8 cellular contexts compared by ENCODE assay signal in genomic region chr16:19523559-19524355, GRCh38. TPM values are rescaled to one million over a fixed set of nuclear protein-coding genes. Genes with fewer than 3 reads are reported as not detected.
A peak's percentile ranks its signal among the peaks of the same experiment; 100 is the strongest.
DNase-seq lines count a peak whose midpoint lies in the region; ATAC-seq and TF ChIP-seq lines count a peak whose summit lies in the region.

A gene with protein sequence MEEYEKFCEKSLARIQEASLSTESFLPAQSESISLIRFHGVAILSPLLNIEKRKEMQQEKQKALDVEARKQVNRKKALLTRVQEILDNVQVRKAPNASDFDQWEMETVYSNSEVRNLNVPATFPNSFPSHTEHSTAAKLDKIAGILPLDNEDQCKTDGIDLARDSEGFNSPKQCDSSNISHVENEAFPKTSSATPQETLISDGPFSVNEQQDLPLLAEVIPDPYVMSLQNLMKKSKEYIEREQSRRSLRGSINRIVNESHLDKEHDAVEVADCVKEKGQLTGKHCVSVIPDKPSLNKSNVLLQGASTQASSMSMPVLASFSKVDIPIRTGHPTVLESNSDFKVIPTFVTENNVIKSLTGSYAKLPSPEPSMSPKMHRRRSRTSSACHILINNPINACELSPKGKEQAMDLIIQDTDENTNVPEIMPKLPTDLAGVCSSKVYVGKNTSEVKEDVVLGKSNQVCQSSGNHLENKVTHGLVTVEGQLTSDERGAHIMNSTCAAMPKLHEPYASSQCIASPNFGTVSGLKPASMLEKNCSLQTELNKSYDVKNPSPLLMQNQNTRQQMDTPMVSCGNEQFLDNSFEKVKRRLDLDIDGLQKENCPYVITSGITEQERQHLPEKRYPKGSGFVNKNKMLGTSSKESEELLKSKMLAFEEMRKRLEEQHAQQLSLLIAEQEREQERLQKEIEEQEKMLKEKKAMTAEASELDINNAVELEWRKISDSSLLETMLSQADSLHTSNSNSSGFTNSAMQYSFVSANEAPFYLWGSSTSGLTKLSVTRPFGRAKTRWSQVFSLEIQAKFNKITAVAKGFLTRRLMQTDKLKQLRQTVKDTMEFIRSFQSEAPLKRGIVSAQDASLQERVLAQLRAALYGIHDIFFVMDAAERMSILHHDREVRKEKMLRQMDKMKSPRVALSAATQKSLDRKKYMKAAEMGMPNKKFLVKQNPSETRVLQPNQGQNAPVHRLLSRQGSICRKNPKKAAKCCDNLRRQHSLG (plus strand): TSS chr16:19523942. CDS start chr16:19527882, 3,940 bp downstream.

- H4K20me1 ChIP-seq in SK-N-SH (ENCODE audit: insufficient read depth): no peaks in the 10 kb centered on the region

- H3K27me3 Mint-ChIP-seq in activated naive CD4-positive, alpha-beta T cell treated with anti-CD3 and anti-CD28 coated beads, Interleukin-2, amount 10 ng/mL, durations not matched to agents 7 days and 5 days: no peaks in the 10 kb centered on the region

- WGBS in SK-N-SH (ENCODE audit: low lambda C conversion rate): 2% methylated on average over 36 of the region's 51 CpGs

- H3K36me3 ChIP-seq in SK-N-SH (replicated peaks in 1 of 2; ENCODE audit: control insufficient read depth in 1 of 2, insufficient read depth in 2 of 2, low read length in 1 of 2): peaks cover 8 to 11% of the 10 kb centered on the region in 2 experiments
- H3K36me3 ChIP-seq in neutrophil: peaks cover 10% of the 10 kb centered on the region

- peaks cover 8 to 21% of the 10 kb centered on the region in 2 experiments; a peak in 3 of 4 replicates for H3K4me1 ChIP-seq in SK-N-SH (ENCODE audit: control insufficient read depth in 1 of 2, insufficient read depth in 2 of 2, low read depth in 1 of 2, low read length in 1 of 2)
- peaks cover 48 to 59% of the 10 kb centered on the region in 2 experiments for H3K4me1 ChIP-seq in neutrophil (ENCODE audit: control insufficient read depth in 1 of 2, insufficient read depth in 1 of 2, low read depth in 1 of 2, low read length in 1 of 2)

- H3K9me3 Mint-ChIP-seq in activated naive CD4-positive, alpha-beta T cell treated with anti-CD3 and anti-CD28 coated beads, Interleukin-2, amount 10 ng/mL, durations not matched to agents 7 days and 5 days: no peaks in the 10 kb centered on the region

- H3F3A ChIP-seq in SK-N-SH (replicated peaks; ENCODE audit: insufficient read depth): peaks cover 7% of the 10 kb centered on the region

- TF ChIP-seq EP300 in SK-N-SH (IDR thresholded peaks at IDR 0.05; ENCODE audit: borderline replicate concordance in 1 of 2, low read depth in 1 of 2, low read length in 1 of 2): no peak

- no peaks in the 10 kb centered on the region for H3K9me2 ChIP-seq in SK-N-SH

- peak within 1 kb of the TSS; percentile 82 for H3K9ac ChIP-seq in SK-N-SH

- peaks cover 65% of the 10 kb centered on the region for H3K79me2 ChIP-seq in SK-N-SH (ENCODE audit: insufficient read depth)

- H3K36me3 Mint-ChIP-seq in activated naive CD4-positive, alpha-beta T cell treated with anti-CD3 and anti-CD28 coated beads, Interleukin-2, amount 10 ng/mL, durations not matched to agents 7 days and 5 days: peaks cover 20% of the 10 kb centered on the region

- H3K27ac ChIP-seq in SK-N-SH (ENCODE audit: low read depth in 2 of 2, low read length in 1 of 2) (peak within 1 kb of the TSS; percentile 54 to 85), neutrophil (peak within 1 kb of the TSS; percentile 91)

- no peaks in the 10 kb centered on the region for H3K9me3 ChIP-seq in SK-N-SH
- no peaks in the 10 kb centered on the region for H3K9me3 ChIP-seq in neutrophil

- H3K4me2 ChIP-seq in SK-N-SH: peak within 1 kb of the TSS; percentile 87

- CTCF ChIA-PET in SK-N-SH (lab: Yijun Ruan, JAX): interaction anchor here (0.8 to 2.6 kb wide), 6 partner anchors 10 to 135 kb away, joined by 3 to 14 read pairs (median 4); partner anchors contain the start of gene VPS35L
- CTCF ChIA-PET in activated naive CD4-positive, alpha-beta T cell treated with anti-CD3 and anti-CD28 coated beads, Interleukin-2, amount 10 ng/mL, durations not matched to agents 7 days and 5 days (lab: Charles Lee): interaction anchor here (2.2 kb wide), 1 partner anchor 31 kb away, joined by 12 read pairs; the partner anchor contains the start of gene VPS35L

- H3K27me3 ChIP-seq in SK-N-SH (ENCODE audit: insufficient read depth): no peaks in the 10 kb centered on the region
- H3K27me3 ChIP-seq in neutrophil: no peaks in the 10 kb centered on the region

- no peak for TF ChIP-seq RAD21 in SK-N-SH (IDR thresholded peaks at IDR 0.05; ENCODE audit: low read length)

- H3K27ac Mint-ChIP-seq in activated naive CD4-positive, alpha-beta T cell treated with anti-CD3 and anti-CD28 coated beads, Interleukin-2, amount 10 ng/mL, durations not matched to agents 7 days and 5 days: peak within 1 kb of the TSS; percentile 85

- peak within 1 kb of the TSS; percentile 93 to 99 for H3K4me3 ChIP-seq in SK-N-SH (ENCODE audit: low read depth in 2 of 2, low read length in 1 of 2)
- peak within 1 kb of the TSS; percentile 71 to 96 for H3K4me3 ChIP-seq in neutrophil (ENCODE audit: low read depth in 1 of 2, low read length in 1 of 2)

- DNase-seq in GM04503 (ENCODE audit: low read depth) (peak; percentile 78), NCI-H1048 (lab: John Stamatoyannopoulos, UW) (peak; percentile 46), SK-N-SH (peak; percentile 93), germinal center (ENCODE audit: low spot score) (peak; percentile 94)
- DNase-seq in activated naive CD4-positive, alpha-beta T cell treated with anti-CD3 and anti-CD28 coated beads, Interleukin-2, amount 10 ng/mL, durations not matched to agents 7 days and 5 days: peak; percentile 98

- no peak for TF ChIP-seq CTCF in SK-N-SH (IDR thresholded peaks at IDR 0.05)
- TF ChIP-seq CTCF in neutrophil (IDR thresholded peaks at IDR 0.05): peak; percentile 27
- TF ChIP-seq CTCF in subcutaneous adipose tissue (IDR thresholded peaks at IDR 0.05; ENCODE audit: low read depth): no peak

- peak within 1 kb of the TSS; percentile 87 for H3K4me3 Mint-ChIP-seq in activated naive CD4-positive, alpha-beta T cell treated with anti-CD3 and anti-CD28 coated beads, Interleukin-2, amount 10 ng/mL, durations not matched to agents 7 days and 5 days

- POLR2A ChIA-PET in SK-N-SH (lab: Yijun Ruan, JAX): interaction anchor here (0.6 to 2.3 kb wide), 3 partner anchors 9 to 135 kb away, joined by 3 to 15 read pairs (median 4); partner anchors contain the start of gene VPS35L

- peak; percentile 67 for ATAC-seq in HG02571 (IDR thresholded peaks at IDR 0.05; ENCODE audit: unreplicated experiment)

- H2AFZ ChIP-seq in SK-N-SH (ENCODE audit: low read depth): peak within 1 kb of the TSS; percentile 92

- peaks cover 51% of the 10 kb centered on the region for H3K4me1 Mint-ChIP-seq in activated naive CD4-positive, alpha-beta T cell treated with anti-CD3 and anti-CD28 coated beads, Interleukin-2, amount 10 ng/mL, durations not matched to agents 7 days and 5 days

TF ChIP-seq in SK-N-SH, 30 proteins besides CTCF, POLR2A, EP300 and RAD21 (continues in another document):
- peak; percentile 91 for TF ChIP-seq MXI1 (IDR thresholded peaks at IDR 0.05; ENCODE audit: low read depth, low read length)
- no peak for TF ChIP-seq JUND (IDR thresholded peaks at IDR 0.05)
- TF ChIP-seq CHD2 (IDR thresholded peaks at IDR 0.05; ENCODE audit: low read length, partially characterized antibody): peak; percentile 97
- TF ChIP-seq YY1 (IDR thresholded peaks at IDR 0.05; ENCODE audit: low read depth): peak; percentile 82
- TF ChIP-seq, protein P1, sequence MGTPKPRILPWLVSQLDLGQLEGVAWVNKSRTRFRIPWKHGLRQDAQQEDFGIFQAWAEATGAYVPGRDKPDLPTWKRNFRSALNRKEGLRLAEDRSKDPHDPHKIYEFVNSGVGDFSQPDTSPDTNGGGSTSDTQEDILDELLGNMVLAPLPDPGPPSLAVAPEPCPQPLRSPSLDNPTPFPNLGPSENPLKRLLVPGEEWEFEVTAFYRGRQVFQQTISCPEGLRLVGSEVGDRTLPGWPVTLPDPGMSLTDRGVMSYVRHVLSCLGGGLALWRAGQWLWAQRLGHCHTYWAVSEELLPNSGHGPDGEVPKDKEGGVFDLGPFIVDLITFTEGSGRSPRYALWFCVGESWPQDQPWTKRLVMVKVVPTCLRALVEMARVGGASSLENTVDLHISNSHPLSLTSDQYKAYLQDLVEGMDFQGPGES (IDR thresholded peaks at IDR 0.05; ENCODE audit: low read depth, low read length): no peak
- TF ChIP-seq, protein P2, sequence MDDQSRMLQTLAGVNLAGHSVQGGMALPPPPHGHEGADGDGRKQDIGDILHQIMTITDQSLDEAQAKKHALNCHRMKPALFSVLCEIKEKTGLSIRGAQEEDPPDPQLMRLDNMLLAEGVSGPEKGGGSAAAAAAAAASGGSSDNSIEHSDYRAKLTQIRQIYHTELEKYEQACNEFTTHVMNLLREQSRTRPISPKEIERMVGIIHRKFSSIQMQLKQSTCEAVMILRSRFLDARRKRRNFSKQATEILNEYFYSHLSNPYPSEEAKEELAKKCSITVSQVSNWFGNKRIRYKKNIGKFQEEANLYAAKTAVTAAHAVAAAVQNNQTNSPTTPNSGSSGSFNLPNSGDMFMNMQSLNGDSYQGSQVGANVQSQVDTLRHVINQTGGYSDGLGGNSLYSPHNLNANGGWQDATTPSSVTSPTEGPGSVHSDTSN (IDR thresholded peaks at IDR 0.05): no peak
- TF ChIP-seq TAF1 (IDR thresholded peaks at IDR 0.05; ENCODE audit: borderline replicate concordance, low read depth, low read length): peak; percentile 70
- TF ChIP-seq MEF2A (IDR thresholded peaks at IDR 0.05; ENCODE audit: borderline replicate concordance, low read depth): no peak
- peak; percentile 37; the same call in 1 of the 2 replicates for TF ChIP-seq POLR2AphosphoS5 (IDR thresholded peaks at IDR 0.05; ENCODE audit: low read depth, low read length)
- TF ChIP-seq RXRA (IDR thresholded peaks at IDR 0.05; ENCODE audit: borderline replicate concordance, low read depth): no peak

RNA-seq across cellular contexts. Expression of the gene that starts here (rescaled TPM):
- polyA plus RNA-seq in SK-N-SH (2012; rRNA removed): 5.4 and 7.0 TPM in 2 replicates
- polyA plus RNA-seq in SK-N-SH (2012; cell fraction: cytosol; rRNA removed): 8.9 and 9.7 TPM in 2 replicates
- 4.6 and 9.4 TPM in 2 replicates for polyA plus RNA-seq in SK-N-SH (2012; cell fraction: nucleus; rRNA removed)
- 10 to 100 TPM; 10.7 to 18.8 (median 14.5) TPM for total RNA-seq in subcutaneous adipose tissue

Comparison
In these comparisons a context has a peak if more than half of its experiments do, and no peak if none do; other contexts are left out.
1. Peak in every context shown above with its lines: DNase-seq, ATAC-seq, H3K4me3 ChIP-seq and H3K27ac ChIP-seq.
2. DNase-seq: peak in every context shown above with its lines; median percentile 98 in activated naive CD4-positive, alpha-beta T cell treated with anti-CD3 and anti-CD28 coated beads, Interleukin-2, amount 10 ng/mL, durations not matched to agents 7 days and 5 days; 94 in germinal center; 93 in SK-N-SH; 78 in GM04503; 46 in NCI-H1048.